In the genomic region with DNA sequence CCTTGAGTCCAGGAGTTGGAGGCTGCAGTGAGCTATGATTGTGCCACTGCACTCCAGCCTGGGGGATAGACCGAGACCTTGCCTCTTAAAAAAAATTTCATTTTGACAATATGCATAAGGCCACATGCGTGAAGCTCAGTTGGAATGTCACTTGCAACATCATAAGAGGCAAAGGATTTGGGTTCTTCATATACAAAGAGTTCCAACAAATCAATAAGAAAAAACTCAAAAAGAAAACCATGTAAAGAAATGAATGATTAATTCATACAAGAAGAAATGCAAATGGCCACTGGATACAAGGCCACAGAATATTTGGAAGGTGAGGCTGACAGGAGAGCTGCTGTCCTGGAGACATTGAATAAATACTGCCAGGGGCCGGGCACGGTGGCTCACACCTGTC, we compare ENCODE assay signal across 1 cellular context.
TF ChIP-seq lines count a peak whose summit lies in the region.

No MANE protein-coding gene starts in this region.

TF ChIP-seq in H1, 55 proteins besides CTCF, POLR2A, EP300 and RAD21:
- no peak for TF ChIP-seq JUND (IDR thresholded peaks at IDR 0.05; ENCODE audit: low read length)
- peak; percentile 64; the same call in 1 of the 2 replicates for TF ChIP-seq KDM1A (IDR thresholded peaks at IDR 0.05; ENCODE audit: borderline replicate concordance, low read length)
TF ChIP-seq in H1: peak in this region for 1.
